ENCODE assay signal across 12 cellular contexts in the genomic region with DNA sequence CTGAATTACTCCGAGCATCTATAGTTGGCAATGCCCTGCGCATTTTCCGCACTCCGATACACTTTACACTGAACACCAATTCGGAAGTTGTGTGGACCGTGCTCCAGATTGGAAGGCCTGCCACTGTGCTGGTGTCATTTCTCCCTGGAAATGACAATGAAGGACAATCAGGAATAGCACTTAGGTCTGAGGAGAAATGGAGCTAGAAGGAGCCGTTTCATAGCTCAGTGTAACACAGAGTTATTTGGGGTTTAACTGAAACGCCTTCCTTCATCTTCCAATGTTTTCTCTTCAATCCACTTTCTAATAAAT. TPM values are rescaled to one million over a fixed set of nuclear protein-coding genes. Genes with fewer than 3 reads are reported as not detected.
DNase-seq lines count a peak whose midpoint lies in the region; ATAC-seq and TF ChIP-seq lines count a peak whose summit lies in the region.
"Had no signal": no experiment of that assay in that cellular context is flagged by ENCODE, and none has a peak within 500 bp of the region (broad histone marks: within the 10 kb centered on the region; RNA-seq: fewer than 3 reads in every experiment).

No MANE protein-coding gene starts in this region.

- WGBS in hepatocyte (ENCODE audit: low lambda C conversion rate, missing lambda C conversion rate), result 27% methylated on average over 8 of the region's 8 CpGs

- TF ChIP-seq CTCF in 22Rv1 (IDR thresholded peaks at IDR 0.05) (no peak), WERI-Rb-1 (IDR thresholded peaks at IDR 0.05; ENCODE audit: low read depth, low read length) (no peak), hepatocyte (IDR thresholded peaks at IDR 0.05; ENCODE audit: poor library complexity) (no peak), osteocyte (IDR thresholded peaks at IDR 0.05) (no peak)

- H3K36me3 ChIP-seq in WERI-Rb-1 (no peaks in the 10 kb centered on the region), hepatocyte (replicated peaks; ENCODE audit: insufficient read depth, low read depth) (no peaks in the 10 kb centered on the region)

- no peaks in the 10 kb centered on the region for H3K79me2 ChIP-seq in hepatocyte

- no peaks in the 10 kb centered on the region for H3K9me3 Mint-ChIP-seq in osteocyte (ENCODE audit: unreplicated experiment)

- peak overlapping the region; percentile 85 for H2AFZ ChIP-seq in hepatocyte

- H3K4me3 Mint-ChIP-seq in osteocyte (ENCODE audit: unreplicated experiment), result peak overlapping the region; percentile 64

- H3K27me3 ChIP-seq in WERI-Rb-1 (ENCODE audit: insufficient read depth, low read depth, severe bottlenecking) (no peaks in the 10 kb centered on the region), hepatocyte (peaks cover 31% of the 10 kb centered on the region)

- no peaks in the 10 kb centered on the region for H3K9me3 ChIP-seq in WERI-Rb-1 (ENCODE audit: severe bottlenecking)
- H3K9me3 ChIP-seq in hepatocyte (ENCODE audit: low read depth), result no peaks in the 10 kb centered on the region

- H4K20me1 ChIP-seq in hepatocyte (ENCODE audit: insufficient read depth, poor library complexity, severe bottlenecking), result no peaks in the 10 kb centered on the region

- no peaks in the 10 kb centered on the region for H3K9me2 ChIP-seq in hepatocyte (replicated peaks; ENCODE audit: insufficient read depth)

- no peak for ATAC-seq in HG02588 (IDR thresholded peaks at IDR 0.05; ENCODE audit: unreplicated experiment)

- no peaks in the 10 kb centered on the region for H3K36me3 Mint-ChIP-seq in osteocyte (ENCODE audit: unreplicated experiment)

- H3K4me1 ChIP-seq in hepatocyte (ENCODE audit: insufficient read depth), result no peaks in the 10 kb centered on the region

- H3K27ac Mint-ChIP-seq in osteocyte (ENCODE audit: unreplicated experiment), result no peak overlapping the region

- H3K4me3 ChIP-seq in WERI-Rb-1 (ENCODE audit: low read depth, low read length) (peak overlapping the region; percentile 63), hepatocyte (peak overlapping the region; percentile 76)
- H3K4me3 ChIP-seq: K562 had no signal

- peak overlapping the region; percentile 66 for H3K27ac ChIP-seq in 22Rv1
- no peak overlapping the region for H3K27ac ChIP-seq in WERI-Rb-1
- H3K27ac ChIP-seq in hepatocyte, result no peak overlapping the region
- H3K27ac ChIP-seq: epithelial cell of prostate had no signal

- H3K4me1 Mint-ChIP-seq in osteocyte (ENCODE audit: unreplicated experiment), result peaks cover 10% of the 10 kb centered on the region

- peaks cover 70% of the 10 kb centered on the region for H3K27me3 Mint-ChIP-seq in osteocyte (ENCODE audit: unreplicated experiment)

- peak overlapping the region; percentile 100 for H3K4me2 ChIP-seq in hepatocyte

- DNase-seq in WERI-Rb-1, result no peak
- DNase-seq in hepatocyte (ENCODE audit: low spot score), result no peak
- no peak for DNase-seq in osteocyte (ENCODE audit: extremely low spot score, unreplicated experiment)
- no peak for DNase-seq in HK-2 (ENCODE audit: unreplicated experiment)
- DNase-seq in NCI-H345 treated with DMSO at 0.1 percent for 48 hours (lab: John Stamatoyannopoulos, UW; ENCODE audit: unreplicated experiment), result no peak
- DNase-seq in activated CD4-positive, alpha-beta T cell treated with anti-CD3 and anti-CD28 coated beads for 48 hours, result no peak
- DNase-seq: T1000 had no signal

RNA-seq across cellular contexts. Expression of a gene that starts 0.5 kb away (rescaled TPM):
- total RNA-seq in hepatocyte, result 0.68 and 1.5 TPM in 2 replicates
- polyA plus RNA-seq in hepatocyte, result 1.6 TPM in 1 of 2 replicates, not detected in the other
- total RNA-seq in osteocyte, result not detected in 2 replicates
- total RNA-seq: K562 had no signal
- polyA plus RNA-seq: AG04450, K562 had no signal

RNA-seq across cellular contexts. Expression of a gene that starts 11.1 kb away (rescaled TPM):
- total RNA-seq in hepatocyte, result not detected in 2 replicates
- not detected in 2 replicates for polyA plus RNA-seq in hepatocyte
- not detected in 2 replicates for total RNA-seq in osteocyte
- total RNA-seq: K562 had no signal
- polyA plus RNA-seq: AG04450, K562 had no signal

RNA-seq across cellular contexts. Expression of a gene that starts 48.0 kb away (rescaled TPM):
- total RNA-seq in hepatocyte (0.08 and 0.20 TPM in 2 replicates), osteocyte (0.03 and 0.05 TPM in 2 replicates)
- polyA plus RNA-seq in hepatocyte, result 0.34 TPM in 1 of 2 replicates, not detected in the other
- polyA plus RNA-seq: AG04450 had no signal

RNA-seq across cellular contexts. Expression of a gene that starts 57.5 kb away (rescaled TPM):
- 93.4 and 94.2 TPM in 2 replicates for total RNA-seq in hepatocyte
- polyA plus RNA-seq in hepatocyte, result 38.9 and 62.8 TPM in 2 replicates
- not detected in 2 replicates for total RNA-seq in osteocyte
- total RNA-seq: K562 had no signal
- polyA plus RNA-seq: AG04450, K562 had no signal
